Comparison of ENCODE assay signal across 8 cellular contexts in the genomic region with DNA sequence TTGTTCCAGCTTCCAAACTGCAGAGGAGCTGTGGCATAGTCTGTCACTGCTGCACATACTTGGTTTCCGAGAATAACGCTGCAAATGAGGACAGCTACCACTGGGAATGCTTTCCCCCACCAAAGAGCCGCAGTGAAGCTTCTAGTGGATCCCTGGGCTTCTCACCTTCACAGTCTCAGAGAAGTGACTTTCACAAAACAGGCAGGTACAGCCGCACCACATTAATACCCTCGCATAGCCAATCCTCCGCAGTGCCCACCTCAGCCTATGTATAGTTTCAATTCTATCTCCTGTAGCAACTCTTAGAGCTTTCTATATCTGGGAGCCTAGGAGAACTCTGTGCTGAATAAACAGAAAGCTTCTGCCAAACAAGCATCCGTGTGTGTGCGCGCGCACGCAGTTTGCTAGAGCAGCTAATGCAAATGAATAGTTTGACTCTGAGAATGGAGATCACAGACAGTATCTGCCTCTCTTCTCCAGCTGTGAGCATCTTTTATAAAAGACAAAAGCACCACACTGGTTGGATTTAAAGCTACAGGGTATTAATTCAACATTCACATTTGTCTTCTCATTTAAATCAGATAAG.
DNase-seq lines count a peak whose midpoint lies in the region; ATAC-seq and TF ChIP-seq lines count a peak whose summit lies in the region.

No MANE protein-coding gene starts in this region.

- H3K9me3 ChIP-seq in HUES48 (ENCODE audit: control insufficient read depth, insufficient read depth, low read length) (no peaks in the 10 kb centered on the region), ascending aorta (no peaks in the 10 kb centered on the region)

- peak overlapping the region; percentile 32; the same call in 1 of the 2 replicates for H3K9ac ChIP-seq in HUES48 (ENCODE audit: low read depth, low read length)
- H3K9ac ChIP-seq in rectal smooth muscle tissue (ENCODE audit: low read length) = no peak overlapping the region

- H3K4me3 ChIP-seq in HUES48 (ENCODE audit: low read depth, low read length) (peak overlapping the region; percentile 59), ascending aorta (peak overlapping the region; percentile 37 to 40), rectal smooth muscle tissue (ENCODE audit: low read length) (peak overlapping the region; percentile 47)

- no peak for TF ChIP-seq CTCF in ascending aorta (IDR thresholded peaks at IDR 0.05)

- H3K4me1 ChIP-seq in HUES48 (ENCODE audit: control insufficient read depth, insufficient read depth, low read length) = peaks cover 60% of the 10 kb centered on the region
- no peaks in the 10 kb centered on the region for H3K4me1 ChIP-seq in ascending aorta
- peaks cover 4% of the 10 kb centered on the region for H3K4me1 ChIP-seq in rectal smooth muscle tissue (ENCODE audit: control insufficient read depth, insufficient read depth, low read length)

- H3K36me3 ChIP-seq in HUES48 (ENCODE audit: control insufficient read depth, insufficient read depth, low read length) = no peaks in the 10 kb centered on the region
- H3K36me3 ChIP-seq in ascending aorta = no peaks in the 10 kb centered on the region
- no peaks in the 10 kb centered on the region for H3K36me3 ChIP-seq in rectal smooth muscle tissue (ENCODE audit: control insufficient read depth, insufficient read depth, low read length)

- DNase-seq in ascending aorta (ENCODE audit: low spot score in 2 of 2) = peak in 1 of 2 donors; percentile 69
- DNase-seq in iPS DF 19.7 (ENCODE audit: low read depth, low spot score) = peak; percentile 42
- DNase-seq in GM19238 (ENCODE audit: insufficient read length, low spot score) = no peak

- intact Hi-C loops in ascending aorta (cut with DNase I) = no loop called here

- H3K27me3 ChIP-seq in HUES48 (ENCODE audit: control insufficient read depth, insufficient read depth, low read length) (no peaks in the 10 kb centered on the region), ascending aorta (no peaks in the 10 kb centered on the region), rectal smooth muscle tissue (ENCODE audit: control insufficient read depth, insufficient read depth, low read length) (no peaks in the 10 kb centered on the region)

- H3K27ac ChIP-seq in HUES48 (ENCODE audit: low read depth, low read length) (peak overlapping the region; percentile 89), ascending aorta (no peak overlapping the region), rectal smooth muscle tissue (ENCODE audit: low read depth, low read length) (peak overlapping the region; percentile 33)

- no peak for ATAC-seq in HG02973 (IDR thresholded peaks at IDR 0.05; ENCODE audit: unreplicated experiment)
- no peak for ATAC-seq in GM19351 (IDR thresholded peaks at IDR 0.05; ENCODE audit: unreplicated experiment)
- no peak for ATAC-seq in HG02938 (IDR thresholded peaks at IDR 0.05; ENCODE audit: unreplicated experiment)

Comparison
In these comparisons a context has a peak if more than half of its experiments do, and no peak if none do; other contexts are left out.
1. H3K27ac ChIP-seq: peak in HUES48 (single experiment) and rectal smooth muscle tissue (single experiment); none in ascending aorta (0 of 2).
2. Peak in every context shown above with its lines, with median percentiles within 50 percentile points of each other: H3K4me3 ChIP-seq.